ENCODE assay signal across 1 cellular context in the genomic region with DNA sequence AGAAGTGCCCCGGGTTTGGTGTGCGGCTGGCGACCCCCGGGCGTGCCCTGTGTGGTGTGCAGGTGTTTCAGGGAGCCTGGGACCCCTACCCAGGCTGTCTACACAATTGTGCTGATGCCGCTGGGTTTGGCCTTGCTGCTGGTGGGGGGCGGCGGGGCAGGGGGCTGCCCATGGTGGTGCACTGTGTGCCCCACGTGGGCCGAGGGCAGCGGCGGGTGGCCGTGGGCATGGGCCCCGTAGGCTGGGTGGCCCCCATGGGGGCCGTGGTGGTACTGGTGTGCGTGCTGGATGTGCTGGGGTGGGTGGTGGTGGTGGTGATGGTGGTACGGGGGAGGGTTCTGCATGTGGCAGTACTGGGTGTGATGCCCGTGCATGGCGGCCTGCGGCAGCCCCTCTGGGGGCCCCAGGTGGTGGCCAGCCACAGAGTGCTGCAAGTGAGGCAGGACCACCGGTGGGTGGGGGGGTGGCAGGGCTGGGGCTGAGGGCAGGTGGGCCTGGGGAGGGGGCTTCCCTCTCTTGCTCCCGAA.
TF ChIP-seq lines count a peak whose summit lies in the region.

No MANE protein-coding gene starts in this region.

TF ChIP-seq in endothelial cell of umbilical vein, 7 proteins besides CTCF, POLR2A, EP300 and RAD21:
- TF ChIP-seq EZH2 (IDR thresholded peaks at IDR 0.05; ENCODE audit: borderline replicate concordance, low read depth, low read length, severe bottlenecking) (no peak), FOS (IDR thresholded peaks at IDR 0.05; ENCODE audit: borderline replicate concordance, insufficient read depth, low read length) (no peak), MYC (IDR thresholded peaks at IDR 0.05; ENCODE audit: low read depth, low read length) (no peak), POLR2AphosphoS5 (IDR thresholded peaks at IDR 0.05; ENCODE audit: insufficient read depth, low read depth, low read length) (no peak), JUN (IDR thresholded peaks at IDR 0.05; ENCODE audit: borderline replicate concordance, insufficient read depth, insufficient read length, low read depth) (no peak), GATA2 (IDR thresholded peaks at IDR 0.05; ENCODE audit: insufficient read depth, insufficient read length, low read depth, low read length) (no peak)
- TF ChIP-seq, protein P1, sequence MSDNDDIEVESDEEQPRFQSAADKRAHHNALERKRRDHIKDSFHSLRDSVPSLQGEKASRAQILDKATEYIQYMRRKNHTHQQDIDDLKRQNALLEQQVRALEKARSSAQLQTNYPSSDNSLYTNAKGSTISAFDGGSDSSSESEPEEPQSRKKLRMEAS (IDR thresholded peaks at IDR 0.05; ENCODE audit: insufficient read depth, insufficient read length) = no peak
